2 cellular contexts compared by ENCODE assay signal in the genomic region with DNA sequence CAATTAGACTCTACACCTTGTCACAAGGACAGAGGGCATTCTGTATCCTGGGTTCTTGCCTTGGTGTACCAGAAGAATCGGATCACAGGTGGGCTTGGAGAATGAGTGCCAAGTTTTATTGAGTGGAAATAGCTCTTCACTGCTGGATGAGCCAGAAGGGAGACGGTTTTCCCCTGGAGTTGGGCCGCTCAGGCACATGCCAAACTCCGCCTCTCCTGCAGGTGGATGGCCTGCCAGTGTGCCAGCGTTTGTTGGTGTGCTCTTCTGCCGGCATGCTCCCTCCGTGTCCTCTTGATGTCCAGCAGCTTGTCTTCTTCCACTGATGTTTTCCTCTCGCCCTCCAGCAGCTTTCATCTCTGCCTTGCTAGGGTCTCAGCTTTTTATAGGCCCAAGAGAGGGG.
TF ChIP-seq lines count a peak whose summit lies in the region.

No MANE protein-coding gene starts in this region.

TF ChIP-seq in SK-N-SH, 30 proteins besides CTCF, POLR2A, EP300 and RAD21 (continued from another document):
- TF ChIP-seq, protein P1, sequence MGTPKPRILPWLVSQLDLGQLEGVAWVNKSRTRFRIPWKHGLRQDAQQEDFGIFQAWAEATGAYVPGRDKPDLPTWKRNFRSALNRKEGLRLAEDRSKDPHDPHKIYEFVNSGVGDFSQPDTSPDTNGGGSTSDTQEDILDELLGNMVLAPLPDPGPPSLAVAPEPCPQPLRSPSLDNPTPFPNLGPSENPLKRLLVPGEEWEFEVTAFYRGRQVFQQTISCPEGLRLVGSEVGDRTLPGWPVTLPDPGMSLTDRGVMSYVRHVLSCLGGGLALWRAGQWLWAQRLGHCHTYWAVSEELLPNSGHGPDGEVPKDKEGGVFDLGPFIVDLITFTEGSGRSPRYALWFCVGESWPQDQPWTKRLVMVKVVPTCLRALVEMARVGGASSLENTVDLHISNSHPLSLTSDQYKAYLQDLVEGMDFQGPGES (IDR thresholded peaks at IDR 0.05; ENCODE audit: low read depth, low read length): no peak
- TF ChIP-seq FOXM1 (IDR thresholded peaks at IDR 0.05; ENCODE audit: low read depth) (no peak), SIN3A (IDR thresholded peaks at IDR 0.05; ENCODE audit: borderline replicate concordance, low read depth, low read length) (no peak)
- TF ChIP-seq, protein P2, sequence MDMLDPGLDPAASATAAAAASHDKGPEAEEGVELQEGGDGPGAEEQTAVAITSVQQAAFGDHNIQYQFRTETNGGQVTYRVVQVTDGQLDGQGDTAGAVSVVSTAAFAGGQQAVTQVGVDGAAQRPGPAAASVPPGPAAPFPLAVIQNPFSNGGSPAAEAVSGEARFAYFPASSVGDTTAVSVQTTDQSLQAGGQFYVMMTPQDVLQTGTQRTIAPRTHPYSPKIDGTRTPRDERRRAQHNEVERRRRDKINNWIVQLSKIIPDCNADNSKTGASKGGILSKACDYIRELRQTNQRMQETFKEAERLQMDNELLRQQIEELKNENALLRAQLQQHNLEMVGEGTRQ (IDR thresholded peaks at IDR 0.05; ENCODE audit: borderline replicate concordance, low read depth, low read length): no peak

TF ChIP-seq in SK-N-SH treated with all-trans-retinoic acid at 6 μM for 48 hours, 23 proteins besides CTCF, POLR2A, EP300 and RAD21 (continued from another document):
- TF ChIP-seq, protein P3, sequence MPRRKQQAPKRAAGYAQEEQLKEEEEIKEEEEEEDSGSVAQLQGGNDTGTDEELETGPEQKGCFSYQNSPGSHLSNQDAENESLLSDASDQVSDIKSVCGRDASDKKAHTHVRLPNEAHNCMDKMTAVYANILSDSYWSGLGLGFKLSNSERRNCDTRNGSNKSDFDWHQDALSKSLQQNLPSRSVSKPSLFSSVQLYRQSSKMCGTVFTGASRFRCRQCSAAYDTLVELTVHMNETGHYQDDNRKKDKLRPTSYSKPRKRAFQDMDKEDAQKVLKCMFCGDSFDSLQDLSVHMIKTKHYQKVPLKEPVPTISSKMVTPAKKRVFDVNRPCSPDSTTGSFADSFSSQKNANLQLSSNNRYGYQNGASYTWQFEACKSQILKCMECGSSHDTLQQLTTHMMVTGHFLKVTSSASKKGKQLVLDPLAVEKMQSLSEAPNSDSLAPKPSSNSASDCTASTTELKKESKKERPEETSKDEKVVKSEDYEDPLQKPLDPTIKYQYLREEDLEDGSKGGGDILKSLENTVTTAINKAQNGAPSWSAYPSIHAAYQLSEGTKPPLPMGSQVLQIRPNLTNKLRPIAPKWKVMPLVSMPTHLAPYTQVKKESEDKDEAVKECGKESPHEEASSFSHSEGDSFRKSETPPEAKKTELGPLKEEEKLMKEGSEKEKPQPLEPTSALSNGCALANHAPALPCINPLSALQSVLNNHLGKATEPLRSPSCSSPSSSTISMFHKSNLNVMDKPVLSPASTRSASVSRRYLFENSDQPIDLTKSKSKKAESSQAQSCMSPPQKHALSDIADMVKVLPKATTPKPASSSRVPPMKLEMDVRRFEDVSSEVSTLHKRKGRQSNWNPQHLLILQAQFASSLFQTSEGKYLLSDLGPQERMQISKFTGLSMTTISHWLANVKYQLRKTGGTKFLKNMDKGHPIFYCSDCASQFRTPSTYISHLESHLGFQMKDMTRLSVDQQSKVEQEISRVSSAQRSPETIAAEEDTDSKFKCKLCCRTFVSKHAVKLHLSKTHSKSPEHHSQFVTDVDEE (CRISPR knock-in tag; IDR thresholded peaks at IDR 0.05): no peak
- TF ChIP-seq ESRRG (CRISPR knock-in tag; IDR thresholded peaks at IDR 0.05) (no peak), GLIS3 (CRISPR knock-in tag; IDR thresholded peaks at IDR 0.05) (no peak), ZFP3 (CRISPR knock-in tag; IDR thresholded peaks at IDR 0.05) (no peak), ZNF565 (CRISPR knock-in tag; conservative IDR thresholded peaks at IDR 0.05; ENCODE audit: low read depth) (no peak)
- TF ChIP-seq, protein P4, sequence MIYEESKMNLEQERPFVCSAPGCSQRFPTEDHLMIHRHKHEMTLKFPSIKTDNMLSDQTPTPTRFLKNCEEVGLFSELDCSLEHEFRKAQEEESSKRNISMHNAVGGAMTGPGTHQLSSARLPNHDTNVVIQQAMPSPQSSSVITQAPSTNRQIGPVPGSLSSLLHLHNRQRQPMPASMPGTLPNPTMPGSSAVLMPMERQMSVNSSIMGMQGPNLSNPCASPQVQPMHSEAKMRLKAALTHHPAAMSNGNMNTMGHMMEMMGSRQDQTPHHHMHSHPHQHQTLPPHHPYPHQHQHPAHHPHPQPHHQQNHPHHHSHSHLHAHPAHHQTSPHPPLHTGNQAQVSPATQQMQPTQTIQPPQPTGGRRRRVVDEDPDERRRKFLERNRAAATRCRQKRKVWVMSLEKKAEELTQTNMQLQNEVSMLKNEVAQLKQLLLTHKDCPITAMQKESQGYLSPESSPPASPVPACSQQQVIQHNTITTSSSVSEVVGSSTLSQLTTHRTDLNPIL (CRISPR knock-in tag; IDR thresholded peaks at IDR 0.05; ENCODE audit: low read depth): no peak
- TF ChIP-seq, protein P5, sequence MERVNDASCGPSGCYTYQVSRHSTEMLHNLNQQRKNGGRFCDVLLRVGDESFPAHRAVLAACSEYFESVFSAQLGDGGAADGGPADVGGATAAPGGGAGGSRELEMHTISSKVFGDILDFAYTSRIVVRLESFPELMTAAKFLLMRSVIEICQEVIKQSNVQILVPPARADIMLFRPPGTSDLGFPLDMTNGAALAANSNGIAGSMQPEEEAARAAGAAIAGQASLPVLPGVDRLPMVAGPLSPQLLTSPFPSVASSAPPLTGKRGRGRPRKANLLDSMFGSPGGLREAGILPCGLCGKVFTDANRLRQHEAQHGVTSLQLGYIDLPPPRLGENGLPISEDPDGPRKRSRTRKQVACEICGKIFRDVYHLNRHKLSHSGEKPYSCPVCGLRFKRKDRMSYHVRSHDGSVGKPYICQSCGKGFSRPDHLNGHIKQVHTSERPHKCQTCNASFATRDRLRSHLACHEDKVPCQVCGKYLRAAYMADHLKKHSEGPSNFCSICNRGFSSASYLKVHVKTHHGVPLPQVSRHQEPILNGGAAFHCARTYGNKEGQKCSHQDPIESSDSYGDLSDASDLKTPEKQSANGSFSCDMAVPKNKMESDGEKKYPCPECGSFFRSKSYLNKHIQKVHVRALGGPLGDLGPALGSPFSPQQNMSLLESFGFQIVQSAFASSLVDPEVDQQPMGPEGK (CRISPR knock-in tag; IDR thresholded peaks at IDR 0.05; ENCODE audit: borderline replicate concordance): no peak
TF ChIP-seq in SK-N-SH treated with all-trans-retinoic acid at 6 μM for 48 hours: peak in this region for 0.
